In genomic region chr12:26995706-26996105, GRCh38 we compare ENCODE assay signal across 1 cellular context.
TF ChIP-seq lines count a peak whose summit lies in the region.

No MANE protein-coding gene starts in this region.

TF ChIP-seq in HepG2, 621 proteins besides CTCF, POLR2A, EP300 and RAD21:
- TF ChIP-seq ZNF597 (CRISPR knock-in tag; IDR thresholded peaks at IDR 0.05) (no peak), SAP130 (CRISPR knock-in tag; IDR thresholded peaks at IDR 0.05; ENCODE audit: low read depth) (no peak), ZNF335 (CRISPR knock-in tag; IDR thresholded peaks at IDR 0.05) (no peak), ZNF383 (CRISPR knock-in tag; IDR thresholded peaks at IDR 0.05; ENCODE audit: borderline replicate concordance) (no peak), NBN (conservative IDR thresholded peaks at IDR 0.05) (no peak), TEF (CRISPR knock-in tag; IDR thresholded peaks at IDR 0.05) (no peak), ZNF703 (CRISPR knock-in tag; IDR thresholded peaks at IDR 0.05; ENCODE audit: borderline replicate concordance) (no peak), TP53 (CRISPR knock-in tag; conservative IDR thresholded peaks at IDR 0.05) (no peak), USF2 (IDR thresholded peaks at IDR 0.05; ENCODE audit: low read depth, low read length) (no peak), USF2 (CRISPR knock-in tag; IDR thresholded peaks at IDR 0.05; ENCODE audit: borderline replicate concordance) (no peak), HNRNPUL1 (IDR thresholded peaks at IDR 0.05; ENCODE audit: low read depth, low read length) (no peak), ZBTB46 (CRISPR knock-in tag; IDR thresholded peaks at IDR 0.05; ENCODE audit: borderline replicate concordance) (no peak), ARHGAP35 (CRISPR knock-in tag; IDR thresholded peaks at IDR 0.05; ENCODE audit: borderline replicate concordance) (no peak), MLXIP (CRISPR knock-in tag; IDR thresholded peaks at IDR 0.05; ENCODE audit: borderline replicate concordance) (no peak), ARID5B (CRISPR knock-in tag; IDR thresholded peaks at IDR 0.05) (no peak), ZBTB20 (CRISPR knock-in tag; IDR thresholded peaks at IDR 0.05; ENCODE audit: borderline replicate concordance, low read depth) (no peak)
